Comparison of ENCODE assay signal across 25 cellular contexts in the genomic region with DNA sequence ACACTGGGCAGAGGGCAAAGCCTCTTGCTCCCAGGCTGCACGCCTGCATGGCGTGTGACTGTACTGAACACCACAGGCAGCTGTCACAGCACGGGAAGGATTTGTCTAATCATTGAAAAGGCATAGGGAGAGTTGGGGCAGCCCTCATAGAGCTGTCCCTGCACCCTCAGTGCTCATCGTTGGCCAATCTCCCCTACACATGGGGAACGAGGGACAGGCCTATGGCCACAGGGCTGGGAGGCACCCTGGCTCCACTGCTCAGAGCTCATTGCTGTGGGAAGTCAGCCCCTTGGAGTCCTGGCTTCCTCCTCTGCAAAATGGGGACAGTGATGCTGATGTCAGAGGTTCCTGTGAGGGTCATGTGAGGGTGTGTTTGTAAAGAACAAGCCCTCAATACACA. TPM values are rescaled to one million over a fixed set of nuclear protein-coding genes. Genes with fewer than 3 reads are reported as not detected.
"Had no signal": no experiment of that assay in that cellular context is flagged by ENCODE, and none has a peak within 500 bp of the region (broad histone marks: within the 10 kb centered on the region; RNA-seq: fewer than 3 reads in every experiment).

No MANE protein-coding gene starts in this region.

- H3K4me1 ChIP-seq: parathyroid adenoma, sigmoid colon, transverse colon, uterus had no signal

- ATAC-seq: esophagus mucosa; heart right ventricle; left colon; lower lobe of right lung; natural killer cell treated with Interleukin-12 subunit alpha and Interleukin-12 subunit beta and Interleukin-15 and Interleukin-18, amount 100 ng/mL, for 72 hours; stimulated activated naive B cell treated with anti-CD40 and anti-IgM and Interleukin-4, amounts not matched to agents 10 μg/mL and 1 μg/mL and 100 μg/mL, for 72 hours had no signal

- H3K9me3 ChIP-seq: heart right ventricle, left ventricle myocardium inferior, lower lobe of right lung, neutrophil, sigmoid colon, spleen, thoracic aorta, transverse colon, uterus had no signal

- H3K4me3 ChIP-seq: dorsolateral prefrontal cortex, heart right ventricle, left ventricle myocardium inferior, lower lobe of right lung, sigmoid colon, skin epidermis, spleen, thoracic aorta, transverse colon, uterus had no signal

- H3K79me2 ChIP-seq: parathyroid adenoma had no signal

- DNase-seq: central memory CD4-positive, alpha-beta T cell; dorsolateral prefrontal cortex; effector CD4-positive, alpha-beta T cell; foreskin fibroblast; glutamatergic neuron; hippocampal formation; kidney glomerular epithelial cell; left colon; left ventricle myocardium inferior; lower lobe of right lung; sigmoid colon; spleen; stimulated activated CD4-positive, alpha-beta T cell treated with anti-CD3 and anti-CD28 coated beads, Interleukin-4, amount 100 ng/mL, for 4 hours; stimulated activated naive B cell treated with anti-CD40 and anti-IgM and Interleukin-4, amounts not matched to agents 10 μg/mL and 1 μg/mL and 100 μg/mL, for 72 hours; transverse colon; uterus had no signal

- H3K36me3 ChIP-seq: heart right ventricle, left ventricle myocardium inferior, lower lobe of right lung, neutrophil, sigmoid colon, spleen, thoracic aorta, transverse colon, uterus had no signal

- H2AFZ ChIP-seq: parathyroid adenoma had no signal

- H3K27ac ChIP-seq: dorsolateral prefrontal cortex, epithelial cell of prostate, heart right ventricle, left ventricle myocardium inferior, lower lobe of right lung, neutrophil, parathyroid adenoma, sigmoid colon, skin epidermis, spleen, thoracic aorta, transverse colon, uterus had no signal

- H3K9ac ChIP-seq: parathyroid adenoma had no signal

- H3K27me3 ChIP-seq: dorsolateral prefrontal cortex, heart right ventricle, neutrophil, sigmoid colon, uterus had no signal

RNA-seq across cellular contexts. Expression of gene HTRA3, which starts 19.4 kb away (rescaled TPM):
- total RNA-seq: mononuclear cell; natural killer cell treated with Interleukin-12 subunit alpha and Interleukin-12 subunit beta and Interleukin-15 and Interleukin-18, amount 100 ng/mL, for 72 hours had no signal
